In the genomic region with DNA sequence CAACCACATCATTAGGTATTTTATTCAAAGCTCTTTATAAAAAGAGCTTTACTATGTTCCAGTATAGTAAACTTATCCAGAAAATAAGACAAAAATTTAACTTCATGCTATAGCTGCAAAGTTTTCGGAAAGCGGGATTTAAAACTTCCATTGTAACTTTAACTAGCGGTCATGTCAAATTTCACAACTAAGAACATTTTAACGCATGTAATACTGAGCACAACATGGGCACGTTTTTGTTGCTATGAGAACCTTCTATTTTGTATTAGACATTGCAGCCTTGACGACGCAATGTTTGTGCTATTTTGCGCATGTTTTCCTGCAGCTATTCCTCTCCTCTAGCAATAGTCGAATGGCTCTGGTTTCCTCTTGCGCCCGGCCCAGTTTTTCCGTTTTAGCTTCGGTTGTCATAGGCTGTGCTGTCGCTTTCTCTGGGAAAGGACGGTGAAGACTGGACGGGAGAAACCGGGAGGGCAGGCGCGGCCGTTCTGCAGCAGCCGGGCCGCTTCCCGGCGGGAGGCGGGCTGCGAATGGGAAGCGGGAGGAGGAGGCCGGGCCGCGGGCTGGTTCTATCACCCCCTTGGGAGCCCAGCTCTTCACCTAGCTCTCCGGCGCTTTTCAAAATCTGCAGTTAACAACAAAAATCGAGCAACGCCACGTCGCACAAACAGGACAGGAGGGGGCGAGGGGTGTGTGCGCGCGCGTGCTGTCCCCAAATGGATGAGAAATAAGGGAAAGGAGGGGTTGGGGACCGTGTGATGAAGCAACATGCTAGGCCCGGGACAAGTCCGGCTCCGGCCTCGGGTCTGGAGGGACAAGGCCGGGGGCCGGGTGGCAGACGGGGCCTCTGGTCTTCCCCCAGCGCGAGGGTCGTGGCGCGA, we compare ENCODE assay signal across 8 cellular contexts.
A peak's percentile ranks its signal among the peaks of the same experiment; 100 is the strongest.
DNase-seq lines count a peak whose midpoint lies in the region; TF ChIP-seq lines count a peak whose summit lies in the region.

No MANE protein-coding gene starts in this region.

- H3K27me3 ChIP-seq in thymus (ENCODE audit: control insufficient read depth, insufficient read depth): no peaks in the 10 kb centered on the region

- TF ChIP-seq CTCF in RWPE1 (conservative IDR thresholded peaks at IDR 0.05; ENCODE audit: low read depth): no peak

- peaks cover 3% of the 10 kb centered on the region for H3K36me3 Mint-ChIP-seq in activated naive CD4-positive, alpha-beta T cell treated with anti-CD3 and anti-CD28 coated beads, Interleukin-2, amount 10 ng/mL, durations not matched to agents 7 days and 5 days

- peak overlapping the region; percentile 87 for H3K4me3 Mint-ChIP-seq in activated naive CD4-positive, alpha-beta T cell treated with anti-CD3 and anti-CD28 coated beads, Interleukin-2, amount 10 ng/mL, durations not matched to agents 7 days and 5 days

- H3K27ac ChIP-seq in RWPE1 (peak overlapping the region; percentile 100), thymus (ENCODE audit: low read depth) (peak overlapping the region; percentile 97)

- H3K9me3 ChIP-seq in thymus (ENCODE audit: control insufficient read depth): no peaks in the 10 kb centered on the region

- peak overlapping the region; percentile 86 for H3K4me3 ChIP-seq in thymus (ENCODE audit: low read length)

- no peaks in the 10 kb centered on the region for H3K36me3 ChIP-seq in thymus (ENCODE audit: control insufficient read depth, insufficient read depth)

- H3K4me1 ChIP-seq in thymus (ENCODE audit: control insufficient read depth, insufficient read depth, low read length): no peaks in the 10 kb centered on the region

- DNase-seq in DMS79 (lab: John Stamatoyannopoulos, UW): peak; percentile 81
- peak; percentile 77 for DNase-seq in GOT3 (lab: John Stamatoyannopoulos, UW)
- DNase-seq in Kasumi-1 (lab: John Stamatoyannopoulos, UW): peak; percentile 83 to 84
- peak; percentile 30 for DNase-seq in RWPE1 (ENCODE audit: low spot score)
- peak; percentile 71 for DNase-seq in activated naive CD4-positive, alpha-beta T cell treated with anti-CD3 and anti-CD28 coated beads, Interleukin-2, amount 10 ng/mL, durations not matched to agents 7 days and 5 days
- DNase-seq in globus pallidus (ENCODE audit: low spot score): peak; percentile 85
- DNase-seq in occipital lobe (lab: John Stamatoyannopoulos, UW): peak; percentile 90

- no peaks in the 10 kb centered on the region for H3K27me3 Mint-ChIP-seq in activated naive CD4-positive, alpha-beta T cell treated with anti-CD3 and anti-CD28 coated beads, Interleukin-2, amount 10 ng/mL, durations not matched to agents 7 days and 5 days

- CTCF ChIA-PET in RWPE1 (lab: Yijun Ruan, JAX): interaction anchor here (5.5 kb wide), 1 partner anchor 73 kb away, joined by 20 read pairs; no protein-coding TSS in a partner anchor
- CTCF ChIA-PET in activated naive CD4-positive, alpha-beta T cell treated with anti-CD3 and anti-CD28 coated beads, Interleukin-2, amount 10 ng/mL, durations not matched to agents 7 days and 5 days (lab: Charles Lee): interaction anchor here (0.9 to 1.3 kb wide), 3 partner anchors 73 to 168 kb away, joined by 3 to 5 read pairs (median 4); a partner anchor contains a TSS

- H3K4me1 Mint-ChIP-seq in activated naive CD4-positive, alpha-beta T cell treated with anti-CD3 and anti-CD28 coated beads, Interleukin-2, amount 10 ng/mL, durations not matched to agents 7 days and 5 days: peaks cover 22% of the 10 kb centered on the region

- WGBS in thymus: 6% methylated on average over 54 of the region's 54 CpGs

- no peaks in the 10 kb centered on the region for H3K9me3 Mint-ChIP-seq in activated naive CD4-positive, alpha-beta T cell treated with anti-CD3 and anti-CD28 coated beads, Interleukin-2, amount 10 ng/mL, durations not matched to agents 7 days and 5 days

- H3K27ac Mint-ChIP-seq in activated naive CD4-positive, alpha-beta T cell treated with anti-CD3 and anti-CD28 coated beads, Interleukin-2, amount 10 ng/mL, durations not matched to agents 7 days and 5 days: peak overlapping the region; percentile 97

- POLR2A ChIA-PET in RWPE1 (lab: Yijun Ruan, JAX; ENCODE audit: low non-redundant PET): interaction anchor here (0.6 to 1.0 kb wide), 4 partner anchors 67 to 223 kb away, joined by 3 to 6 read pairs (median 4); a partner anchor contains a TSS

Comparison
In these comparisons a context has a peak if more than half of its experiments do, and no peak if none do; other contexts are left out.
1. Peak in every context shown above with its lines: DNase-seq, H3K4me3 ChIP-seq and H3K27ac ChIP-seq.
2. DNase-seq: peak in every context shown above with its lines; median percentile 90 in occipital lobe; 85 in globus pallidus; 84 in Kasumi-1; 81 in DMS79; 77 in GOT3; 71 in activated naive CD4-positive, alpha-beta T cell treated with anti-CD3 and anti-CD28 coated beads, Interleukin-2, amount 10 ng/mL, durations not matched to agents 7 days and 5 days; 30 in RWPE1.